Comparison of ENCODE assay signal across 8 cellular contexts in genomic region chr6:37222125-37222967, GRCh38. TPM values are rescaled to one million over a fixed set of nuclear protein-coding genes. Genes with fewer than 3 reads are reported as not detected.
DNase-seq lines count a peak whose midpoint lies in the region; ATAC-seq and TF ChIP-seq lines count a peak whose summit lies in the region.

No MANE protein-coding gene starts in this region.

- peak overlapping the region in 1 of 2 donors; percentile 68 for H3K27ac ChIP-seq in aorta (ENCODE audit: low read depth in 1 of 2, low read length in 2 of 2)

- H3K27me3 ChIP-seq in adipocyte (replicated peaks; ENCODE audit: control insufficient read depth, insufficient read depth, low read length): no peaks in the 10 kb centered on the region
- no peaks in the 10 kb centered on the region for H3K27me3 ChIP-seq in aorta (ENCODE audit: control insufficient read depth in 1 of 2, insufficient read depth in 2 of 2, low read length in 1 of 2)

- peak overlapping the region; percentile 60 for H3K4me3 ChIP-seq in NB4 (ENCODE audit: low read depth, low read length)
- peak overlapping the region; percentile 84 for H3K4me3 ChIP-seq in adipocyte (ENCODE audit: low read length)
- peak overlapping the region; percentile 61 to 72 for H3K4me3 ChIP-seq in aorta (ENCODE audit: low read length in 2 of 2)

- TF ChIP-seq CTCF in GM10266 (IDR thresholded peaks at IDR 0.05; ENCODE audit: control insufficient read depth, insufficient read depth, low read depth, missing control alignments) (no peak), NB4 (IDR thresholded peaks at IDR 0.05; ENCODE audit: low read depth, low read length) (no peak)

- H3K9me3 ChIP-seq in adipocyte (ENCODE audit: control insufficient read depth, low read length): no peaks in the 10 kb centered on the region
- H3K9me3 ChIP-seq in aorta (ENCODE audit: control insufficient read depth, low read length): no peaks in the 10 kb centered on the region

- TF ChIP-seq POLR2A in NB4 (IDR thresholded peaks at IDR 0.05; ENCODE audit: extremely low read depth, insufficient read length): no peak

- no peaks in the 10 kb centered on the region for H3K36me3 ChIP-seq in adipocyte (ENCODE audit: control insufficient read depth, insufficient read depth, low read length, severe bottlenecking)
- H3K36me3 ChIP-seq in aorta (ENCODE audit: control insufficient read depth in 1 of 2, insufficient read depth in 2 of 2, low read length in 1 of 2): no peaks in the 10 kb centered on the region

- peak overlapping the region; percentile 68 for H3K9ac ChIP-seq in adipocyte (ENCODE audit: low read length)

- DNase-seq in GM10266 (ENCODE audit: extremely low spot score) (peak; percentile 81), NB4 (ENCODE audit: low read depth) (peak; percentile 92), SKM-1 (lab: John Stamatoyannopoulos, UW; ENCODE audit: unreplicated experiment) (peak; percentile 68), adipocyte (ENCODE audit: low read depth) (peak; percentile 77), left cardiac atrium (peak; percentile 85), pons (ENCODE audit: low spot score) (peak; percentile 32), aorta (peak; percentile 90 to 92)

- WGBS in aorta, 2 donors: 0 to 1% methylated on average over 35 to 39 of the region's 39 CpGs

- H3K4me1 ChIP-seq in adipocyte (ENCODE audit: control insufficient read depth, insufficient read depth, low read length) (peaks cover 4% of the 10 kb centered on the region), aorta (ENCODE audit: control insufficient read depth in 1 of 2, insufficient read depth in 2 of 2, low read length in 2 of 2) (no peaks in the 10 kb centered on the region)

- ATAC-seq in HG02588 (IDR thresholded peaks at IDR 0.05; ENCODE audit: unreplicated experiment) (peak; percentile 84), left cardiac atrium (peak; percentile 97 to 98), aorta (ENCODE audit: low FRiP score) (peak; percentile 91)

- intact Hi-C loops in left cardiac atrium (cut with DNase I): no loop called here
- intact Hi-C loops in aorta (cut with DNase I): no loop called here

RNA-seq across cellular contexts. Expression of gene TBC1D22B, which starts 35.2 kb away (rescaled TPM):
- total RNA-seq in left cardiac atrium: 1 to 10 TPM; 6.5 to 8.7 TPM
- 10 to 100 TPM; 11.2 to 17.0 TPM for total RNA-seq in aorta
- polyA plus RNA-seq in aorta: 1 to 10 TPM; 3.9 to 4.1 TPM

RNA-seq across cellular contexts. Expression of gene TMEM217, which starts 35.6 kb away (rescaled TPM):
- total RNA-seq in left cardiac atrium (1 to 10 TPM in 1 of 2 donors, under 1 TPM in 1; 0.62 to 1.9 TPM), aorta (1 to 10 TPM; 2.2 to 2.7 TPM)
- under 1 TPM; 0.50 to 0.54 TPM for polyA plus RNA-seq in aorta

RNA-seq across cellular contexts. Expression of gene PIM1, which starts 52.4 kb away (rescaled TPM):
- total RNA-seq in left cardiac atrium: 100 to 1,000 TPM in 1 of 2 donors, 10 to 100 TPM in 1; 41.7 to 101 TPM
- total RNA-seq in aorta: 10 to 100 TPM; 42.7 to 54.2 TPM
- 10 to 100 TPM; 17.2 to 24.8 TPM for polyA plus RNA-seq in aorta

Comparison
In these comparisons a context has a peak if more than half of its experiments do, and no peak if none do; other contexts are left out.
1. DNase-seq: peak in every context shown above with its lines; median percentile 92 in NB4; 91 in aorta; 85 in left cardiac atrium; 81 in GM10266; 77 in adipocyte; 68 in SKM-1; 32 in pons.